Comparison of ENCODE assay signal across 18 cellular contexts in the genomic region with DNA sequence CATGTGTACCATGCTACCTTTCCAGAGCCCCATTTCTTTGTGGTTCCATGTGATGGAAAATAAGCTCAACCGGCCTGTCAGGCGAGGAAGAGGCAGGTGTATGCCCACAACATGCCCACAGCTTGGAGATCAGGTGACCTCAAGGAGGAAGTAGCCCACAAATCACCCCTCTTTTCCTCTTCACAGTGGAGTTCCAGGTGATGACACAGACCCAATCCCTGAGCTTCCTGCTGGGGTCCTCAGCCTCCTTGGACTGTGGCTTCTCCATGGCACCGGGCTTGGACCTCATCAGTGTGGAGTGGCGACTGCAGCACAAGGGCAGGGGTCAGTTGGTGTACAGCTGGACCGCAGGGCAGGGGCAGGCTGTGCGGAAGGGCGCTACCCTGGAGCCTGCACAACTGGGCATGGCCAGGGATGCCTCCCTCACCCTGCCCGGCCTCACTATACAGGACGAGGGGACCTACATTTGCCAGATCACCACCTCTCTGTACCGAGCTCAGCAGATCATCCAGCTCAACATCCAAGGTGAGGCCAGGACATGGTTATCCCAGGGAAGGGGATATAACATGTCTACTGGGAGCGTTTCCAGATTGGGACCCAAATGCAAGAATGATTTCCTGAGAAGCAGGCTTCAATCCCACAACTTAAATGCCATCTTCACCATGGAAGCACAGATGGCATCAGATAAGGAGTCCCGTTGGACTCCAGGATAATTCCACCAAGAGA. TPM values are rescaled to one million over a fixed set of nuclear protein-coding genes. Genes with fewer than 3 reads are reported as not detected.
DNase-seq lines count a peak whose midpoint lies in the region; ATAC-seq lines count a peak whose summit lies in the region.
"Had no signal": no experiment of that assay in that cellular context is flagged by ENCODE, and none has a peak within 500 bp of the region (broad histone marks: within the 10 kb centered on the region; RNA-seq: fewer than 3 reads in every experiment).

No MANE protein-coding gene starts in this region.

- H3K27ac ChIP-seq in CD8-positive, alpha-beta memory T cell (ENCODE audit: low read depth, low read length), result no peak overlapping the region
- H3K27ac ChIP-seq in naive thymus-derived CD4-positive, alpha-beta T cell (ENCODE audit: low read depth, low read length), result peak overlapping the region; percentile 43
- H3K27ac ChIP-seq: foreskin keratinocyte, ovary, SK-N-MC had no signal

- H3K4me3 ChIP-seq in CD8-positive, alpha-beta memory T cell (ENCODE audit: low read length), result no peak overlapping the region
- no peak overlapping the region for H3K4me3 ChIP-seq in naive thymus-derived CD4-positive, alpha-beta T cell (ENCODE audit: low read length)
- H3K4me3 ChIP-seq: K562, ovary, SK-N-MC had no signal

- peaks cover 69% of the 10 kb centered on the region for H3K4me1 ChIP-seq in CD8-positive, alpha-beta memory T cell (ENCODE audit: insufficient read depth, low read length)
- peaks cover 41 to 66% of the 10 kb centered on the region in 2 donors for H3K4me1 ChIP-seq in naive thymus-derived CD4-positive, alpha-beta T cell (ENCODE audit: control insufficient read depth in 2 of 2, insufficient read depth in 2 of 2, low read length in 2 of 2)
- H3K4me1 ChIP-seq: foreskin keratinocyte had no signal

- peaks cover 38% of the 10 kb centered on the region for H3K36me3 ChIP-seq in CD8-positive, alpha-beta memory T cell (ENCODE audit: insufficient read depth, low read length)
- H3K36me3 ChIP-seq in naive thymus-derived CD4-positive, alpha-beta T cell (ENCODE audit: control insufficient read depth in 2 of 3, insufficient read depth in 3 of 3, low read length in 3 of 3), result peaks cover 3 to 59% (median 28%) of the 10 kb centered on the region in 3 experiments
- H3K36me3 ChIP-seq: ovary had no signal

- no peak overlapping the region for H3K4me3 Mint-ChIP-seq in activated CD4-positive, alpha-beta T cell treated with anti-CD3 and anti-CD28 coated beads for 36 hours
- peak overlapping the region in 2 of 7 donors; percentile 23 to 61 for H3K4me3 Mint-ChIP-seq in CD8-positive, alpha-beta memory T cell
- H3K4me3 Mint-ChIP-seq in activated CD8-positive, alpha-beta T cell treated with anti-CD3 and anti-CD28 coated beads, Interleukin-2, amount 10 ng/mL, durations not matched to agents 7 days and 5 days, result no peak overlapping the region
- peak overlapping the region in 2 of 10 donors; percentile 11 to 49 for H3K4me3 Mint-ChIP-seq in naive thymus-derived CD4-positive, alpha-beta T cell

- H3K9me3 Mint-ChIP-seq in activated CD4-positive, alpha-beta T cell treated with anti-CD3 and anti-CD28 coated beads for 36 hours (ENCODE audit: low read depth), result no peaks in the 10 kb centered on the region
- no peaks in the 10 kb centered on the region for H3K9me3 Mint-ChIP-seq in CD8-positive, alpha-beta memory T cell
- no peaks in the 10 kb centered on the region for H3K9me3 Mint-ChIP-seq in activated CD8-positive, alpha-beta T cell treated with anti-CD3 and anti-CD28 coated beads, Interleukin-2, amount 10 ng/mL, durations not matched to agents 7 days and 5 days (ENCODE audit: insufficient read depth)
- H3K9me3 Mint-ChIP-seq in naive thymus-derived CD4-positive, alpha-beta T cell, result peaks cover 0 to 2% (median 0%) of the 10 kb centered on the region in 11 donors

- CTCF ChIA-PET in activated CD4-positive, alpha-beta T cell treated with anti-CD3 and anti-CD28 coated beads for 36 hours (lab: Charles Lee), result interaction anchor here (0.7 to 1.8 kb wide), 6 partner anchors 8 to 416 kb away, joined by 3 to 13 read pairs (median 4); partner anchors contain the start of genes SPSB2 and VAMP1
- CTCF ChIA-PET in CD8-positive, alpha-beta memory T cell (lab: Charles Lee), result interaction anchor here (1.0 to 10.1 kb wide), 6 partner anchors 8 to 83 kb away, joined by 4 to 179 read pairs (median 8); partner anchors contain the start of genes CD27, TAPBPL and VAMP1
- CTCF ChIA-PET in activated CD8-positive, alpha-beta T cell treated with anti-CD3 and anti-CD28 coated beads, Interleukin-2, amount 10 ng/mL, durations not matched to agents 7 days and 5 days (lab: Charles Lee), result interaction anchor here (0.8 to 10.9 kb wide), 7 partner anchors 8 to 80 kb away, joined by 3 to 288 read pairs (median 4); no protein-coding TSS in a partner anchor
- CTCF ChIA-PET in naive thymus-derived CD4-positive, alpha-beta T cell (lab: Charles Lee), result interaction anchor here (1.3 to 1.4 kb wide), 2 partner anchors 8 to 79 kb away, joined by 3 to 6 read pairs; no protein-coding TSS in a partner anchor

- intact Hi-C loops in activated CD4-positive, alpha-beta T cell treated with anti-CD3 and anti-CD28 coated beads for 36 hours (cut with DNase I, micrococcal nuclease), result no loop called here
- intact Hi-C loops in naive thymus-derived CD4-positive, alpha-beta T cell (cut with micrococcal nuclease), result no loop called here

- peaks cover 96% of the 10 kb centered on the region for H3K36me3 Mint-ChIP-seq in activated CD4-positive, alpha-beta T cell treated with anti-CD3 and anti-CD28 coated beads for 36 hours (ENCODE audit: low read depth)
- H3K36me3 Mint-ChIP-seq in CD8-positive, alpha-beta memory T cell, result peaks cover 18 to 86% (median 38%) of the 10 kb centered on the region in 3 donors
- H3K36me3 Mint-ChIP-seq in activated CD8-positive, alpha-beta T cell treated with anti-CD3 and anti-CD28 coated beads, Interleukin-2, amount 10 ng/mL, durations not matched to agents 7 days and 5 days (ENCODE audit: low read depth), result peaks cover 91% of the 10 kb centered on the region
- peaks cover 19 to 68% (median 43%) of the 10 kb centered on the region in 5 donors for H3K36me3 Mint-ChIP-seq in naive thymus-derived CD4-positive, alpha-beta T cell

- no peak for ATAC-seq in activated CD4-positive, alpha-beta T cell treated with anti-CD3 and anti-CD28 coated beads for 36 hours
- ATAC-seq in activated CD8-positive, alpha-beta T cell treated with anti-CD3 and anti-CD28 coated beads, Interleukin-2, amount 10 ng/mL, durations not matched to agents 7 days and 5 days, result no peak
- no peak for ATAC-seq in naive thymus-derived CD4-positive, alpha-beta T cell
- no peak for ATAC-seq in GM19452 (IDR thresholded peaks at IDR 0.05; ENCODE audit: unreplicated experiment)
- ATAC-seq in GM21515 (IDR thresholded peaks at IDR 0.05; ENCODE audit: unreplicated experiment), result no peak
- no peak for ATAC-seq in HG02571 (IDR thresholded peaks at IDR 0.05; ENCODE audit: unreplicated experiment)
- ATAC-seq: foreskin keratinocyte, K562 had no signal

- DNase-seq in activated CD4-positive, alpha-beta T cell treated with anti-CD3 and anti-CD28 coated beads for 36 hours, result no peak
- no peak for DNase-seq in activated CD4-positive, alpha-beta T cell treated with anti-CD3 and anti-CD28 coated beads, Interleukin-2, amount 50 U/mL, for 4 hours
- DNase-seq in CD8-positive, alpha-beta memory T cell, result no peak
- no peak for DNase-seq in activated CD8-positive, alpha-beta T cell treated with anti-CD3 and anti-CD28 coated beads, Interleukin-2, amount 10 ng/mL, durations not matched to agents 7 days and 5 days
- no peak for DNase-seq in naive thymus-derived CD4-positive, alpha-beta T cell
- DNase-seq: foreskin keratinocyte; NCI-H1048; NCI-H748 treated with DMSO at 0.1 percent for 48 hours; ovary; stimulated activated CD4-positive, alpha-beta T cell treated with anti-CD3 and anti-CD28 coated beads, Interleukin-4, amount 100 ng/mL, for 24 hours; stimulated activated CD8-positive, alpha-beta memory T cell treated with anti-CD3 and anti-CD28 coated beads, Interleukin-4, amount 100 ng/mL, for 48 hours; trophoblast cell had no signal

- peak overlapping the region; percentile 77 for H3K27ac Mint-ChIP-seq in activated CD4-positive, alpha-beta T cell treated with anti-CD3 and anti-CD28 coated beads for 36 hours
- peak overlapping the region; percentile 21 to 95 (median 68) for H3K27ac Mint-ChIP-seq in CD8-positive, alpha-beta memory T cell
- H3K27ac Mint-ChIP-seq in activated CD8-positive, alpha-beta T cell treated with anti-CD3 and anti-CD28 coated beads, Interleukin-2, amount 10 ng/mL, durations not matched to agents 7 days and 5 days, result peak overlapping the region; percentile 57
- H3K27ac Mint-ChIP-seq in naive thymus-derived CD4-positive, alpha-beta T cell, result peak overlapping the region; percentile 41 to 99 (median 84)

- H3K27me3 Mint-ChIP-seq in activated CD4-positive, alpha-beta T cell treated with anti-CD3 and anti-CD28 coated beads for 36 hours, result no peaks in the 10 kb centered on the region
- H3K27me3 Mint-ChIP-seq in CD8-positive, alpha-beta memory T cell, result peaks cover 0 to 2% of the 10 kb centered on the region in 2 donors
- H3K27me3 Mint-ChIP-seq in activated CD8-positive, alpha-beta T cell treated with anti-CD3 and anti-CD28 coated beads, Interleukin-2, amount 10 ng/mL, durations not matched to agents 7 days and 5 days (ENCODE audit: low read depth), result no peaks in the 10 kb centered on the region
- H3K27me3 Mint-ChIP-seq in naive thymus-derived CD4-positive, alpha-beta T cell, result no peaks in the 10 kb centered on the region

- H3K4me1 Mint-ChIP-seq in activated CD4-positive, alpha-beta T cell treated with anti-CD3 and anti-CD28 coated beads for 36 hours, result peaks cover 80% of the 10 kb centered on the region
- peaks cover 68 to 81% (median 76%) of the 10 kb centered on the region in 3 donors for H3K4me1 Mint-ChIP-seq in CD8-positive, alpha-beta memory T cell
- peaks cover 85% of the 10 kb centered on the region for H3K4me1 Mint-ChIP-seq in activated CD8-positive, alpha-beta T cell treated with anti-CD3 and anti-CD28 coated beads, Interleukin-2, amount 10 ng/mL, durations not matched to agents 7 days and 5 days (ENCODE audit: low read depth)
- peaks cover 49 to 92% (median 76%) of the 10 kb centered on the region in 7 donors for H3K4me1 Mint-ChIP-seq in naive thymus-derived CD4-positive, alpha-beta T cell

- no peaks in the 10 kb centered on the region for H3K9me3 ChIP-seq in CD8-positive, alpha-beta memory T cell (ENCODE audit: low read length)
- H3K9me3 ChIP-seq in naive thymus-derived CD4-positive, alpha-beta T cell (ENCODE audit: control insufficient read depth in 2 of 3, low read length in 3 of 3), result no peaks in the 10 kb centered on the region
- H3K9me3 ChIP-seq: ovary had no signal

- POLR2A ChIA-PET in activated CD4-positive, alpha-beta T cell treated with anti-CD3 and anti-CD28 coated beads for 36 hours (lab: Charles Lee), result interaction anchor here (0.8 kb wide), 2 partner anchors 11 to 33 kb away, joined by 3 to 5 read pairs; no protein-coding TSS in a partner anchor
- POLR2A ChIA-PET in CD8-positive, alpha-beta memory T cell (lab: Charles Lee), result interaction anchor here (1.0 to 1.7 kb wide), 5 partner anchors 8 to 33 kb away, joined by 3 to 6 read pairs (median 3); no protein-coding TSS in a partner anchor
- POLR2A ChIA-PET in activated CD8-positive, alpha-beta T cell treated with anti-CD3 and anti-CD28 coated beads, Interleukin-2, amount 10 ng/mL, durations not matched to agents 7 days and 5 days (lab: Charles Lee), result interaction anchor here (0.9 to 8.0 kb wide), 6 partner anchors 8 to 78 kb away, joined by 3 to 91 read pairs (median 8); partner anchors contain the start of gene CD27
- POLR2A ChIA-PET in naive thymus-derived CD4-positive, alpha-beta T cell (lab: Charles Lee), result interaction anchor here (0.6 to 16.5 kb wide), 11 partner anchors 8 to 635 kb away, joined by 3 to 726 read pairs (median 6); partner anchors contain the start of genes C1R, CD27, TAPBPL and VAMP1

- no peaks in the 10 kb centered on the region for H3K27me3 ChIP-seq in CD8-positive, alpha-beta memory T cell (ENCODE audit: insufficient read depth, low read length, poor library complexity, severe bottlenecking)
- no peaks in the 10 kb centered on the region for H3K27me3 ChIP-seq in naive thymus-derived CD4-positive, alpha-beta T cell (ENCODE audit: control insufficient read depth in 2 of 2, insufficient read depth in 2 of 2, low read length in 2 of 2)
- H3K27me3 ChIP-seq: foreskin keratinocyte, ovary had no signal

RNA-seq across cellular contexts. Expression of gene TAPBPL, which starts 5.5 kb away (rescaled TPM):
- 10 to 100 TPM; 27.4 to 40.8 TPM for total RNA-seq in activated CD4-positive, alpha-beta T cell treated with anti-CD3 and anti-CD28 coated beads for 36 hours
- 10 to 100 TPM; 29.1 to 32.0 TPM for total RNA-seq in CD8-positive, alpha-beta memory T cell
- 131 TPM for polyA plus RNA-seq in CD8-positive, alpha-beta memory T cell
- 10 to 100 TPM; 31.2 to 32.5 TPM for total RNA-seq in activated CD8-positive, alpha-beta T cell treated with anti-CD3 and anti-CD28 coated beads, Interleukin-2, amount 10 ng/mL, durations not matched to agents 7 days and 5 days
- 10 to 100 TPM; 23.0 to 65.4 (median 52.9) TPM for total RNA-seq in naive thymus-derived CD4-positive, alpha-beta T cell
- polyA plus RNA-seq in naive thymus-derived CD4-positive, alpha-beta T cell, result 100 to 1,000 TPM in 1 of 2 donors, 10 to 100 TPM in 1; 48.7 to 104 TPM

RNA-seq across cellular contexts. Expression of gene CD27, which starts 12.6 kb away (rescaled TPM):
- total RNA-seq in activated CD4-positive, alpha-beta T cell treated with anti-CD3 and anti-CD28 coated beads for 36 hours, result 100 to 1,000 TPM in 1 of 2 experiments, 10 to 100 TPM in 1; 85.4 to 116 TPM
- 100 to 1,000 TPM; 110 to 111 TPM for total RNA-seq in CD8-positive, alpha-beta memory T cell
- 470 TPM for polyA plus RNA-seq in CD8-positive, alpha-beta memory T cell
- total RNA-seq in activated CD8-positive, alpha-beta T cell treated with anti-CD3 and anti-CD28 coated beads, Interleukin-2, amount 10 ng/mL, durations not matched to agents 7 days and 5 days, result 100 to 1,000 TPM; 112 to 131 TPM
- 100 to 1,000 TPM in 4 of 5 experiments, 10 to 100 TPM in 1; 74.1 to 217 (median 130) TPM for total RNA-seq in naive thymus-derived CD4-positive, alpha-beta T cell
- polyA plus RNA-seq in naive thymus-derived CD4-positive, alpha-beta T cell, result 100 to 1,000 TPM; 560 to 590 TPM
- total RNA-seq: endothelial cell of umbilical vein, foreskin keratinocyte had no signal
- polyA plus RNA-seq: endothelial cell of umbilical vein, foreskin keratinocyte, K562 had no signal

RNA-seq across cellular contexts. Expression of gene VAMP1, which starts 13.1 kb away (rescaled TPM):
- total RNA-seq in activated CD4-positive, alpha-beta T cell treated with anti-CD3 and anti-CD28 coated beads for 36 hours, result 10 to 100 TPM; 34.5 to 52.3 TPM
- 10 to 100 TPM; 26.7 to 29.6 TPM for total RNA-seq in CD8-positive, alpha-beta memory T cell
- polyA plus RNA-seq in CD8-positive, alpha-beta memory T cell, result 10.0 TPM
- 10 to 100 TPM; 46.6 to 48.9 TPM for total RNA-seq in activated CD8-positive, alpha-beta T cell treated with anti-CD3 and anti-CD28 coated beads, Interleukin-2, amount 10 ng/mL, durations not matched to agents 7 days and 5 days
- total RNA-seq in naive thymus-derived CD4-positive, alpha-beta T cell, result 100 to 1,000 TPM in 2 of 5 experiments, 10 to 100 TPM in 3; 38.7 to 123 (median 47.9) TPM
- 10 to 100 TPM; 10.9 to 14.0 TPM for polyA plus RNA-seq in naive thymus-derived CD4-positive, alpha-beta T cell

RNA-seq across cellular contexts. Expression of gene MRPL51, which starts 35.7 kb away (rescaled TPM):
- total RNA-seq in activated CD4-positive, alpha-beta T cell treated with anti-CD3 and anti-CD28 coated beads for 36 hours, result 100 to 1,000 TPM; 232 to 275 TPM
- 100 to 1,000 TPM; 317 to 327 TPM for total RNA-seq in CD8-positive, alpha-beta memory T cell
- 222 TPM for polyA plus RNA-seq in CD8-positive, alpha-beta memory T cell
- 100 to 1,000 TPM; 217 to 228 TPM for total RNA-seq in activated CD8-positive, alpha-beta T cell treated with anti-CD3 and anti-CD28 coated beads, Interleukin-2, amount 10 ng/mL, durations not matched to agents 7 days and 5 days
- 100 to 1,000 TPM in 1 of 5 experiments, 10 to 100 TPM in 4; 22.5 to 208 (median 80.9) TPM for total RNA-seq in naive thymus-derived CD4-positive, alpha-beta T cell
- polyA plus RNA-seq in naive thymus-derived CD4-positive, alpha-beta T cell, result 100 to 1,000 TPM; 204 to 220 TPM

RNA-seq across cellular contexts. Expression of gene NCAPD2, which starts 36.5 kb away (rescaled TPM):
- 100 to 1,000 TPM; 199 to 210 TPM for total RNA-seq in activated CD4-positive, alpha-beta T cell treated with anti-CD3 and anti-CD28 coated beads for 36 hours
- 10 to 100 TPM; 96.5 to 97.5 TPM for total RNA-seq in CD8-positive, alpha-beta memory T cell
- polyA plus RNA-seq in CD8-positive, alpha-beta memory T cell, result 29.8 TPM
- 100 to 1,000 TPM; 195 to 201 TPM for total RNA-seq in activated CD8-positive, alpha-beta T cell treated with anti-CD3 and anti-CD28 coated beads, Interleukin-2, amount 10 ng/mL, durations not matched to agents 7 days and 5 days
- total RNA-seq in naive thymus-derived CD4-positive, alpha-beta T cell, result 100 to 1,000 TPM in 1 of 5 experiments, 10 to 100 TPM in 4; 30.3 to 121 (median 38.4) TPM
- polyA plus RNA-seq in naive thymus-derived CD4-positive, alpha-beta T cell, result 10 to 100 TPM; 24.4 to 46.7 TPM
